ENCODE assay signal across 8 cellular contexts in genomic region chr14:103188691-103189480, GRCh38.
DNase-seq lines count a peak whose midpoint lies in the region; ATAC-seq and TF ChIP-seq lines count a peak whose summit lies in the region.

No MANE protein-coding gene starts in this region.

- H3K4me3 ChIP-seq in lung (peak overlapping the region; percentile 17), suprapubic skin (peak overlapping the region; percentile 53)

- TF ChIP-seq POLR2A in suprapubic skin (IDR thresholded peaks at IDR 0.05): no peak

- TF ChIP-seq CTCF in lung (IDR thresholded peaks at IDR 0.05; ENCODE audit: control extremely low read depth, extremely low read depth) (no peak), suprapubic skin (IDR thresholded peaks at IDR 0.05) (peak in 1 of 2 donors; percentile 52)

- no peaks in the 10 kb centered on the region for H3K9me3 ChIP-seq in lung (ENCODE audit: control insufficient read depth in 2 of 2, insufficient read depth in 1 of 2, low read length in 1 of 2)
- H3K9me3 ChIP-seq in suprapubic skin: no peaks in the 10 kb centered on the region

- TF ChIP-seq EP300 in suprapubic skin (IDR thresholded peaks at IDR 0.05): no peak

- H3K36me3 ChIP-seq in lung (ENCODE audit: control insufficient read depth in 2 of 2, insufficient read depth in 2 of 2, low read length in 2 of 2) (no peaks in the 10 kb centered on the region), suprapubic skin (no peaks in the 10 kb centered on the region)

- peak; percentile 58 for ATAC-seq in lung (ENCODE audit: insufficient read depth, low FRiP score)

- 1 to 3% methylated on average over 55 to 68 of the region's 68 CpGs for WGBS in lung, 2 donors
- 7% methylated on average over 48 of the region's 68 CpGs for WGBS in suprapubic skin

- H3K27me3 ChIP-seq in lung (ENCODE audit: control insufficient read depth, insufficient read depth) (no peaks in the 10 kb centered on the region), suprapubic skin (peaks cover 10% of the 10 kb centered on the region)

- H3K27ac ChIP-seq in lung (ENCODE audit: low read depth in 1 of 2, low read length in 1 of 2) (no peak overlapping the region), suprapubic skin (no peak overlapping the region)

- H3K4me1 ChIP-seq in lung (ENCODE audit: control insufficient read depth in 2 of 2, insufficient read depth in 2 of 2, low read length in 2 of 2) (peaks cover 0 to 11% of the 10 kb centered on the region in 2 donors), suprapubic skin (peaks cover 28% of the 10 kb centered on the region)

- DNase-seq in activated T-cell treated with anti-CD3 and anti-CD28 coated beads for 1 hour (ENCODE audit: low read depth) (peak; percentile 1), activated T-cell treated with anti-CD3 and anti-CD28 coated beads for 4 hours (no peak), lung (ENCODE audit: low spot score) (no peak), suprapubic skin (ENCODE audit: low spot score in 2 of 2) (no peak), SW480 (ENCODE audit: low spot score) (no peak), NCI-H69 (lab: John Stamatoyannopoulos, UW) (no peak), RKO (ENCODE audit: low spot score) (no peak)
- peak; percentile 3 for DNase-seq in central memory CD4-positive, alpha-beta T cell

Comparison
In these comparisons a context has a peak if more than half of its experiments do, and no peak if none do; other contexts are left out.
1. DNase-seq: peak in activated T-cell treated with anti-CD3 and anti-CD28 coated beads for 1 hour (single experiment) and central memory CD4-positive, alpha-beta T cell (single experiment); none in activated T-cell treated with anti-CD3 and anti-CD28 coated beads for 4 hours (single experiment), lung (single experiment), suprapubic skin (0 of 2), SW480 (single experiment), NCI-H69 (single experiment) and RKO (single experiment).